In the genomic region with DNA sequence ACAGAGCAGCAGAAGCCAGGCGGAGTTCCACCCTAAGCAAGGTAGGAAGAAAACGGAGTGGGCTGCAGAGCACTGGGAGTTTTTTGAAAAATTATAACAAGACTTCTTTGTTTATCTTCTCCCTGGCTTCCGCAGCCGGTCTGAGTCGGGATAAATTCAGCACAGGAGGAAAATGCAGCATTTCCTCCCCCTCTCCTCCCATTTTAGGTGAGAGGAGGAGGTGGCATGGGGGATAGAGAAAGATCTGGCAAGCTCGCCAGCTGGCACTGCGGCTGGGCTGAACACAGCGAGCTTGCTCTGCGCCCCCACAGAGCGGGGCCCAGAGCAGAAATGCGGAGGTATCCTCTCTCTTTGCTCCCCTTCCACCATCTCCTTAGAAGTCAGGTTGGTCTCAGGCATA, we compare ENCODE assay signal across 20 cellular contexts. TPM values are rescaled to one million over a fixed set of nuclear protein-coding genes. Genes with fewer than 3 reads are reported as not detected.
"Had no signal": no experiment of that assay in that cellular context is flagged by ENCODE, and none has a peak within 500 bp of the region (broad histone marks: within the 10 kb centered on the region; RNA-seq: fewer than 3 reads in every experiment).

No MANE protein-coding gene starts in this region.

- DNase-seq: activated CD4-positive, alpha-beta memory T cell treated with anti-CD3 and anti-CD28 coated beads, Interleukin-2, amount 10 ng/mL, durations not matched to agents 7 days and 5 days; activated CD4-positive, alpha-beta T cell treated with anti-CD3 and anti-CD28 coated beads for 4 hours; activated effector memory CD4-positive, alpha-beta T cell treated with Interleukin-2 at 50 U/mL for 16 hours; activated T-cell treated with anti-CD3 and anti-CD28 coated beads, Interleukin-2, amount 50 U/mL, for 4 hours; brain microvascular endothelial cell; cerebellar nuclear complex; endodermal cell; midbrain; stimulated activated CD4-positive, alpha-beta T cell treated with anti-CD3 and anti-CD28 coated beads, Interleukin-15, amount 100 ng/mL, for 24 hours; stimulated activated CD4-positive, alpha-beta T cell treated with anti-CD3 and anti-CD28 coated beads, Interleukin-4, amount 100 ng/mL, for 1 hour; stimulated activated naive B cell treated with anti-CD40 and anti-IgM and Interleukin-4, amounts not matched to agents 10 μg/mL and 1 μg/mL and 100 μg/mL, for 72 hours; T-helper 2 cell had no signal

- H3K9me3 Mint-ChIP-seq: activated CD4-positive, alpha-beta memory T cell treated with anti-CD3 and anti-CD28 coated beads, Interleukin-2, amount 10 ng/mL, durations not matched to agents 7 days and 5 days; activated naive CD4-positive, alpha-beta T cell treated with anti-CD3 and anti-CD28 coated beads, Interleukin-2, amount 50 U/mL, for 24 hours; activated T-cell treated with anti-CD3 and anti-CD28 coated beads, Interleukin-2, amount 50 U/mL, for 4 hours; endodermal cell; stimulated activated naive B cell treated with anti-CD40 and anti-IgM and Interleukin-4, amounts not matched to agents 10 μg/mL and 1 μg/mL and 100 μg/mL, for 72 hours; WTC11 had no signal

- H3K9me3 ChIP-seq: neutrophil, right atrium auricular region had no signal

- H3K27me3 ChIP-seq: brain microvascular endothelial cell, right atrium auricular region had no signal

- H3K36me3 Mint-ChIP-seq: activated naive CD4-positive, alpha-beta T cell treated with anti-CD3 and anti-CD28 coated beads, Interleukin-2, amount 50 U/mL, for 24 hours; stimulated activated naive B cell treated with anti-CD40 and anti-IgM and Interleukin-4, amounts not matched to agents 10 μg/mL and 1 μg/mL and 100 μg/mL, for 72 hours; WTC11 had no signal

- H3K36me3 ChIP-seq: brain microvascular endothelial cell, neutrophil, right atrium auricular region had no signal

- ATAC-seq: activated T-cell treated with anti-CD3 and anti-CD28 coated beads, Interleukin-2, amount 50 U/mL, for 4 hours; left lobe of liver; stimulated activated naive B cell treated with anti-CD40 and anti-IgM and Interleukin-4, amounts not matched to agents 10 μg/mL and 1 μg/mL and 100 μg/mL, for 72 hours; WTC11 had no signal

- H3K27ac ChIP-seq: brain microvascular endothelial cell, neutrophil, right atrium auricular region, skin epidermis had no signal

- H3K4me3 ChIP-seq: right atrium auricular region, skin epidermis had no signal

- H3K27me3 Mint-ChIP-seq: activated CD4-positive, alpha-beta memory T cell treated with anti-CD3 and anti-CD28 coated beads, Interleukin-2, amount 10 ng/mL, durations not matched to agents 7 days and 5 days; activated naive CD4-positive, alpha-beta T cell treated with anti-CD3 and anti-CD28 coated beads, Interleukin-2, amount 50 U/mL, for 24 hours had no signal

- H3K27ac Mint-ChIP-seq: activated CD4-positive, alpha-beta memory T cell treated with anti-CD3 and anti-CD28 coated beads, Interleukin-2, amount 10 ng/mL, durations not matched to agents 7 days and 5 days; activated naive CD4-positive, alpha-beta T cell treated with anti-CD3 and anti-CD28 coated beads, Interleukin-2, amount 50 U/mL, for 24 hours; endodermal cell; WTC11 had no signal

- H3K4me3 Mint-ChIP-seq: activated CD4-positive, alpha-beta memory T cell treated with anti-CD3 and anti-CD28 coated beads, Interleukin-2, amount 10 ng/mL, durations not matched to agents 7 days and 5 days; activated naive CD4-positive, alpha-beta T cell treated with anti-CD3 and anti-CD28 coated beads, Interleukin-2, amount 50 U/mL, for 24 hours; activated T-cell treated with anti-CD3 and anti-CD28 coated beads, Interleukin-2, amount 50 U/mL, for 4 hours; endodermal cell; stimulated activated naive B cell treated with anti-CD40 and anti-IgM and Interleukin-4, amounts not matched to agents 10 μg/mL and 1 μg/mL and 100 μg/mL, for 72 hours; WTC11 had no signal

RNA-seq across cellular contexts. Expression of a gene that starts 17.7 kb away (rescaled TPM):
- total RNA-seq: activated CD4-positive, alpha-beta memory T cell treated with anti-CD3 and anti-CD28 coated beads, Interleukin-2, amount 10 ng/mL, durations not matched to agents 7 days and 5 days; activated T-cell treated with anti-CD3 and anti-CD28 coated beads, Interleukin-2, amount 50 U/mL, for 4 hours; endodermal cell; epithelial cell of proximal tubule; left lobe of liver; posterior vena cava; WTC11 had no signal
